17 cellular contexts compared by ENCODE assay signal in genomic region chr7:156776527-156776926, GRCh38.
DNase-seq lines count a peak whose midpoint lies in the region; ATAC-seq, FAIRE-seq and TF ChIP-seq lines count a peak whose summit lies in the region.
"Had no signal": no experiment of that assay in that cellular context is flagged by ENCODE, and none has a peak within 500 bp of the region (broad histone marks: within the 10 kb centered on the region; RNA-seq: fewer than 3 reads in every experiment).

No MANE protein-coding gene starts in this region.

- no peaks in the 10 kb centered on the region for H3K4me1 ChIP-seq in pancreas

- TF ChIP-seq CTCF in pancreas (IDR thresholded peaks at IDR 0.05) = no peak

- H3K27me3 ChIP-seq in MG63 (no peaks in the 10 kb centered on the region), pancreas (no peaks in the 10 kb centered on the region)

- H3K4me3 ChIP-seq in MG63 = no peak overlapping the region
- no peak overlapping the region for H3K4me3 ChIP-seq in pancreas
- H3K4me3 ChIP-seq: GM23338 had no signal

- no peaks in the 10 kb centered on the region for H3K36me3 ChIP-seq in MG63
- no peaks in the 10 kb centered on the region for H3K36me3 ChIP-seq in pancreas

- 91 to 92% methylated on average over 2 of the region's 2 CpGs for WGBS in pancreas, 2 donors

- H3K9me3 ChIP-seq in MG63 (no peaks in the 10 kb centered on the region), pancreas (no peaks in the 10 kb centered on the region)

- CTCF ChIA-PET in activated CD8-positive, alpha-beta memory T cell treated with anti-CD3 and anti-CD28 coated beads, Interleukin-2, amount 10 ng/mL, durations not matched to agents 7 days and 5 days (lab: Charles Lee) = no interaction called here

- H3K9me3 Mint-ChIP-seq in activated CD8-positive, alpha-beta memory T cell treated with anti-CD3 and anti-CD28 coated beads, Interleukin-2, amount 10 ng/mL, durations not matched to agents 7 days and 5 days (ENCODE audit: low read depth) = no peaks in the 10 kb centered on the region
- H3K9me3 Mint-ChIP-seq in activated naive CD8-positive, alpha-beta T cell treated with anti-CD3 and anti-CD28 coated beads for 36 hours = peaks cover 6% of the 10 kb centered on the region
- H3K9me3 Mint-ChIP-seq in stimulated activated memory B cell treated with anti-CD40 and anti-IgM and Interleukin-4, amounts not matched to agents 10 μg/mL and 1 μg/mL and 100 μg/mL, for 72 hours = peaks cover 15% of the 10 kb centered on the region
- H3K9me3 Mint-ChIP-seq: GM23338 had no signal

- H3K4me1 Mint-ChIP-seq in activated CD8-positive, alpha-beta memory T cell treated with anti-CD3 and anti-CD28 coated beads, Interleukin-2, amount 10 ng/mL, durations not matched to agents 7 days and 5 days = peaks cover 53% of the 10 kb centered on the region
- H3K4me1 Mint-ChIP-seq in activated naive CD8-positive, alpha-beta T cell treated with anti-CD3 and anti-CD28 coated beads for 36 hours = peaks cover 25% of the 10 kb centered on the region
- H3K4me1 Mint-ChIP-seq in stimulated activated memory B cell treated with anti-CD40 and anti-IgM and Interleukin-4, amounts not matched to agents 10 μg/mL and 1 μg/mL and 100 μg/mL, for 72 hours = peaks cover 67% of the 10 kb centered on the region

- FAIRE-seq in pancreas (lab: Jason Lieb, UNC) = no peak
- FAIRE-seq: GM12892 had no signal

- no peak overlapping the region for H3K27ac ChIP-seq in pancreas

- intact Hi-C loops in pancreas (cut with DNase I) = no loop called here

- H3K27ac Mint-ChIP-seq in activated CD8-positive, alpha-beta memory T cell treated with anti-CD3 and anti-CD28 coated beads, Interleukin-2, amount 10 ng/mL, durations not matched to agents 7 days and 5 days = peak overlapping the region; percentile 41
- peak overlapping the region; percentile 90 for H3K27ac Mint-ChIP-seq in activated naive CD8-positive, alpha-beta T cell treated with anti-CD3 and anti-CD28 coated beads for 36 hours
- H3K27ac Mint-ChIP-seq in stimulated activated memory B cell treated with anti-CD40 and anti-IgM and Interleukin-4, amounts not matched to agents 10 μg/mL and 1 μg/mL and 100 μg/mL, for 72 hours = peak overlapping the region; percentile 96
- H3K27ac Mint-ChIP-seq: GM23338 had no signal

- H3K36me3 Mint-ChIP-seq in activated CD8-positive, alpha-beta memory T cell treated with anti-CD3 and anti-CD28 coated beads, Interleukin-2, amount 10 ng/mL, durations not matched to agents 7 days and 5 days = peaks cover 30% of the 10 kb centered on the region
- H3K36me3 Mint-ChIP-seq in activated naive CD8-positive, alpha-beta T cell treated with anti-CD3 and anti-CD28 coated beads for 36 hours = peaks cover 31% of the 10 kb centered on the region
- H3K36me3 Mint-ChIP-seq in stimulated activated memory B cell treated with anti-CD40 and anti-IgM and Interleukin-4, amounts not matched to agents 10 μg/mL and 1 μg/mL and 100 μg/mL, for 72 hours = peaks cover 27% of the 10 kb centered on the region

- DNase-seq in activated CD8-positive, alpha-beta memory T cell treated with anti-CD3 and anti-CD28 coated beads, Interleukin-2, amount 10 ng/mL, durations not matched to agents 7 days and 5 days = no peak
- DNase-seq in activated CD8-positive, alpha-beta memory T cell treated with anti-CD3 and anti-CD28 coated beads, Interleukin-2, amount 50 U/mL, for 4 hours = no peak
- DNase-seq in MG63 = peak; percentile 21
- DNase-seq in activated naive CD8-positive, alpha-beta T cell treated with anti-CD3 and anti-CD28 coated beads for 36 hours = no peak
- DNase-seq in pancreas = no peak
- DNase-seq in H4 (ENCODE audit: low spot score) = no peak
- DNase-seq: COR-L47, DMS153, KG1, NCI-H1048, NCI-H146, NCI-H2081, NCI-H774, PC-3 had no signal

- H3K4me3 Mint-ChIP-seq in activated CD8-positive, alpha-beta memory T cell treated with anti-CD3 and anti-CD28 coated beads, Interleukin-2, amount 10 ng/mL, durations not matched to agents 7 days and 5 days = no peak overlapping the region
- no peak overlapping the region for H3K4me3 Mint-ChIP-seq in activated naive CD8-positive, alpha-beta T cell treated with anti-CD3 and anti-CD28 coated beads for 36 hours
- no peak overlapping the region for H3K4me3 Mint-ChIP-seq in stimulated activated memory B cell treated with anti-CD40 and anti-IgM and Interleukin-4, amounts not matched to agents 10 μg/mL and 1 μg/mL and 100 μg/mL, for 72 hours
- H3K4me3 Mint-ChIP-seq: GM23338 had no signal

- H3K27me3 Mint-ChIP-seq in activated CD8-positive, alpha-beta memory T cell treated with anti-CD3 and anti-CD28 coated beads, Interleukin-2, amount 10 ng/mL, durations not matched to agents 7 days and 5 days = no peaks in the 10 kb centered on the region
- no peaks in the 10 kb centered on the region for H3K27me3 Mint-ChIP-seq in activated naive CD8-positive, alpha-beta T cell treated with anti-CD3 and anti-CD28 coated beads for 36 hours
- no peaks in the 10 kb centered on the region for H3K27me3 Mint-ChIP-seq in stimulated activated memory B cell treated with anti-CD40 and anti-IgM and Interleukin-4, amounts not matched to agents 10 μg/mL and 1 μg/mL and 100 μg/mL, for 72 hours

- no peak for ATAC-seq in activated CD8-positive, alpha-beta memory T cell treated with anti-CD3 and anti-CD28 coated beads, Interleukin-2, amount 10 ng/mL, durations not matched to agents 7 days and 5 days
- no peak for ATAC-seq in stimulated activated memory B cell treated with anti-CD40 and anti-IgM and Interleukin-4, amounts not matched to agents 10 μg/mL and 1 μg/mL and 100 μg/mL, for 72 hours
- ATAC-seq in pancreas = no peak
- ATAC-seq: GM23338, PC-3 had no signal

Comparison
In these comparisons a context has a peak if more than half of its experiments do, and no peak if none do; other contexts are left out.
1. H3K27ac Mint-ChIP-seq: peak in every context shown above with its lines; median percentile 96 in stimulated activated memory B cell treated with anti-CD40 and anti-IgM and Interleukin-4, amounts not matched to agents 10 μg/mL and 1 μg/mL and 100 μg/mL, for 72 hours; 90 in activated naive CD8-positive, alpha-beta T cell treated with anti-CD3 and anti-CD28 coated beads for 36 hours; 41 in activated CD8-positive, alpha-beta memory T cell treated with anti-CD3 and anti-CD28 coated beads, Interleukin-2, amount 10 ng/mL, durations not matched to agents 7 days and 5 days.